16 cellular contexts compared by ENCODE assay signal in genomic region chr13:94478913-94479312, GRCh38. TPM values are rescaled to one million over a fixed set of nuclear protein-coding genes. Genes with fewer than 3 reads are reported as not detected.
A peak's percentile ranks its signal among the peaks of the same experiment; 100 is the strongest.
DNase-seq lines count a peak whose midpoint lies in the region; ATAC-seq and TF ChIP-seq lines count a peak whose summit lies in the region.
"Had no signal": no experiment of that assay in that cellular context is flagged by ENCODE, and none has a peak within 500 bp of the region (broad histone marks: within the 10 kb centered on the region; RNA-seq: fewer than 3 reads in every experiment).

No MANE protein-coding gene starts in this region.

- POLR2A ChIA-PET in HEK293T (lab: Yijun Ruan, JAX), result no interaction called here

- peaks cover 3% of the 10 kb centered on the region for H3K9me3 Mint-ChIP-seq in nephron progenitor cell
- peaks cover 3% of the 10 kb centered on the region for H3K9me3 Mint-ChIP-seq in stimulated activated memory B cell treated with anti-CD40 and anti-IgM and Interleukin-4, amounts not matched to agents 10 μg/mL and 1 μg/mL and 100 μg/mL, for 72 hours
- H3K9me3 Mint-ChIP-seq: CD4-positive, alpha-beta T cell had no signal

- no peaks in the 10 kb centered on the region for H3K9me2 ChIP-seq in hepatocyte (replicated peaks; ENCODE audit: insufficient read depth)

- H3K4me1 ChIP-seq in BLaER1 (peaks cover 31% of the 10 kb centered on the region), hepatocyte (ENCODE audit: insufficient read depth) (no peaks in the 10 kb centered on the region)

- H3K36me3 Mint-ChIP-seq in nephron progenitor cell (ENCODE audit: low read depth), result no peaks in the 10 kb centered on the region
- H3K36me3 Mint-ChIP-seq in stimulated activated memory B cell treated with anti-CD40 and anti-IgM and Interleukin-4, amounts not matched to agents 10 μg/mL and 1 μg/mL and 100 μg/mL, for 72 hours, result no peaks in the 10 kb centered on the region

- H3K36me3 ChIP-seq in BLaER1, result no peaks in the 10 kb centered on the region
- no peaks in the 10 kb centered on the region for H3K36me3 ChIP-seq in WERI-Rb-1
- H3K36me3 ChIP-seq in hepatocyte (replicated peaks; ENCODE audit: insufficient read depth, low read depth), result no peaks in the 10 kb centered on the region

- H3K27ac ChIP-seq in BLaER1 (peak overlapping the region; percentile 86; the same call in 1 of the 2 replicates), WERI-Rb-1 (peak overlapping the region; percentile 96), hepatocyte (no peak overlapping the region)
- H3K27ac ChIP-seq: GM23248, HL-60 had no signal

- CTCF ChIA-PET in HEK293T (lab: Yijun Ruan, JAX), result interaction anchor here (0.6 to 1.2 kb wide), 3 partner anchors 11 to 64 kb away, joined by 3 read pairs; no protein-coding TSS in a partner anchor

- H3K27me3 Mint-ChIP-seq in nephron progenitor cell (ENCODE audit: low read depth, poor library complexity), result no peaks in the 10 kb centered on the region
- peaks cover 34% of the 10 kb centered on the region for H3K27me3 Mint-ChIP-seq in stimulated activated memory B cell treated with anti-CD40 and anti-IgM and Interleukin-4, amounts not matched to agents 10 μg/mL and 1 μg/mL and 100 μg/mL, for 72 hours
- H3K27me3 Mint-ChIP-seq: CD4-positive, alpha-beta T cell had no signal

- 92% methylated on average over 11 of the region's 11 CpGs for WGBS in hepatocyte (ENCODE audit: low lambda C conversion rate, missing lambda C conversion rate)

- H3K79me2 ChIP-seq in hepatocyte, result no peaks in the 10 kb centered on the region

- H3K4me3 ChIP-seq in BLaER1 (no peak overlapping the region), WERI-Rb-1 (ENCODE audit: low read depth, low read length) (no peak overlapping the region), hepatocyte (no peak overlapping the region)
- H3K4me3 ChIP-seq: GM12878, GM23248 had no signal

- H3K4me1 Mint-ChIP-seq in nephron progenitor cell, result peaks cover 12% of the 10 kb centered on the region
- no peaks in the 10 kb centered on the region for H3K4me1 Mint-ChIP-seq in stimulated activated memory B cell treated with anti-CD40 and anti-IgM and Interleukin-4, amounts not matched to agents 10 μg/mL and 1 μg/mL and 100 μg/mL, for 72 hours

- H2AFZ ChIP-seq in hepatocyte, result no peak overlapping the region
- H2AFZ ChIP-seq: GM23248 had no signal

- H3K27me3 ChIP-seq in BLaER1, result no peaks in the 10 kb centered on the region
- H3K27me3 ChIP-seq in WERI-Rb-1 (ENCODE audit: insufficient read depth, low read depth, severe bottlenecking), result no peaks in the 10 kb centered on the region
- no peaks in the 10 kb centered on the region for H3K27me3 ChIP-seq in hepatocyte

- peak overlapping the region; percentile 6 for H3K27ac Mint-ChIP-seq in nephron progenitor cell
- H3K27ac Mint-ChIP-seq in stimulated activated memory B cell treated with anti-CD40 and anti-IgM and Interleukin-4, amounts not matched to agents 10 μg/mL and 1 μg/mL and 100 μg/mL, for 72 hours, result no peak overlapping the region
- H3K27ac Mint-ChIP-seq: CD4-positive, alpha-beta T cell had no signal

- H3K9me3 ChIP-seq in BLaER1, result no peaks in the 10 kb centered on the region
- H3K9me3 ChIP-seq in WERI-Rb-1 (ENCODE audit: severe bottlenecking), result peaks cover 2% of the 10 kb centered on the region
- no peaks in the 10 kb centered on the region for H3K9me3 ChIP-seq in hepatocyte (ENCODE audit: low read depth)

- no peaks in the 10 kb centered on the region for H4K20me1 ChIP-seq in BLaER1
- H4K20me1 ChIP-seq in hepatocyte (ENCODE audit: insufficient read depth, poor library complexity, severe bottlenecking), result no peaks in the 10 kb centered on the region

- ATAC-seq in stimulated activated memory B cell treated with anti-CD40 and anti-IgM and Interleukin-4, amounts not matched to agents 10 μg/mL and 1 μg/mL and 100 μg/mL, for 72 hours, result peak; percentile 48
- ATAC-seq: GM12878 had no signal

- no peak overlapping the region for H3K9ac ChIP-seq in BLaER1
- H3K9ac ChIP-seq: GM23248 had no signal

- DNase-seq in WERI-Rb-1 (peak; percentile 44), nephron progenitor cell (no peak), amygdala (lab: John Stamatoyannopoulos, UW) (no peak), hepatocyte (ENCODE audit: low spot score) (no peak), HEK293T (ENCODE audit: extremely low spot score) (no peak)
- DNase-seq: 8988T; AML-193; C1 segment of cervical spinal cord; Calu3; CD4-positive, alpha-beta T cell; GM23248; H7 had no signal

- H3K4me2 ChIP-seq in BLaER1, result no peak overlapping the region; the same call in 1 of the 2 replicates
- no peak overlapping the region for H3K4me2 ChIP-seq in hepatocyte

- TF ChIP-seq CTCF in WERI-Rb-1 (IDR thresholded peaks at IDR 0.05; ENCODE audit: low read depth, low read length), result no peak
- no peak for TF ChIP-seq CTCF in nephron progenitor cell (IDR thresholded peaks at IDR 0.05)
- no peak for TF ChIP-seq CTCF in hepatocyte (IDR thresholded peaks at IDR 0.05; ENCODE audit: poor library complexity)

- H3K4me3 Mint-ChIP-seq in nephron progenitor cell, result no peak overlapping the region
- H3K4me3 Mint-ChIP-seq in stimulated activated memory B cell treated with anti-CD40 and anti-IgM and Interleukin-4, amounts not matched to agents 10 μg/mL and 1 μg/mL and 100 μg/mL, for 72 hours, result no peak overlapping the region
- H3K4me3 Mint-ChIP-seq: CD4-positive, alpha-beta T cell had no signal

TF ChIP-seq in HEK293T, 16 proteins besides CTCF, POLR2A, EP300 and RAD21:
- TF ChIP-seq TARDBP (IDR thresholded peaks at IDR 0.05) (no peak), LEF1 (IDR thresholded peaks at IDR 0.05; ENCODE audit: borderline replicate concordance) (no peak)
TF ChIP-seq in HEK293T: peak in this region for 0.

RNA-seq across cellular contexts. Expression of gene DCT, which starts 0.6 kb away (rescaled TPM):
- not detected in 2 replicates for total RNA-seq in hepatocyte
- polyA plus RNA-seq in hepatocyte, result not detected in 2 replicates
- total RNA-seq: Calu3, GM12878, GM23248, H7 had no signal
- polyA plus RNA-seq: GM23248 had no signal
